In the genomic region with DNA sequence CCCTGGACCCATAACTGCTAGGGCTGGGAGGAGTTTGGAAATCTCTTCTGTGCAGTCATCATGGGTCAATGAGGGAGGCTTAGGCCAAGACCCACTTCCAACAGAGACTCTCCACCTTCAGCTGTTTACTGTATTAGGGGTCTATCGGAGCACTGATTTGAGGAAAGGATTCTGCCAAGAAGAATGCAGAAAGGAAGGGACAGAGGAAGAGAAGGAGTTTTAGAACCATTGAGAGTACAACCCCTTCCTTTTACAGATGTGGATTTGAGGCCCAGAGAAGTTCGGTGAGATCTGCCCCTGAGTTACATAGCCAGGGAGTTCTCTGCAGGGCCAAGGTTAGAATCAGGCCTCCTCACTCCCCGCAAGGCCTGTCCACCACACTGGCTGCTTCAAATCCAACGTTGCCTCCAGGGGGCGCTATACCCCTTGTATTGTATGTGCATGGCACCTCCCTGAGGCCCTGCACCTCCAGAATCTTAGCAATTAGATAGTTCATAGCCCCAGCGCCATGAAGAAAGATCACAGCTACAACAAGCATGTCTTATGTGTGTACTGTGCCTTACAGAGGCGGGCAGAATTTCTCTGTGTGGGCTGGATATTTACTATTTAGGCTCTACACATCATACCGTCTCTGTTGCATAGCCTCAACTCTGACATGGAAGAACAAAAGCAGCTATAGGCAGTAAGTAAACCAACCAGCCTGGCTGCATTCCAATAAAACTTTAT, we compare ENCODE assay signal across 8 cellular contexts.
DNase-seq lines count a peak whose midpoint lies in the region; ATAC-seq lines count a peak whose summit lies in the region.

No MANE protein-coding gene starts in this region.

- no peak overlapping the region for H3K4me3 Mint-ChIP-seq in natural killer cell treated with Interleukin-12 subunit alpha and Interleukin-12 subunit beta and Interleukin-15 and Interleukin-18, amount 100 ng/mL, for 72 hours
- no peak overlapping the region for H3K4me3 Mint-ChIP-seq in stimulated activated naive CD8-positive, alpha-beta T cell treated with anti-CD3 and anti-CD28 coated beads, Interleukin-15, amount 100 ng/mL, for 72 hours

- H3K27me3 Mint-ChIP-seq in natural killer cell treated with Interleukin-12 subunit alpha and Interleukin-12 subunit beta and Interleukin-15 and Interleukin-18, amount 100 ng/mL, for 72 hours = peaks cover 6 to 10% of the 10 kb centered on the region in 2 donors
- peaks cover 11% of the 10 kb centered on the region for H3K27me3 Mint-ChIP-seq in stimulated activated naive CD8-positive, alpha-beta T cell treated with anti-CD3 and anti-CD28 coated beads, Interleukin-15, amount 100 ng/mL, for 72 hours

- H3K4me1 Mint-ChIP-seq in natural killer cell treated with Interleukin-12 subunit alpha and Interleukin-12 subunit beta and Interleukin-15 and Interleukin-18, amount 100 ng/mL, for 72 hours (ENCODE audit: low read depth in 2 of 2) = no peaks in the 10 kb centered on the region
- H3K4me1 Mint-ChIP-seq in stimulated activated naive CD8-positive, alpha-beta T cell treated with anti-CD3 and anti-CD28 coated beads, Interleukin-15, amount 100 ng/mL, for 72 hours = no peaks in the 10 kb centered on the region

- H3K9me3 Mint-ChIP-seq in natural killer cell treated with Interleukin-12 subunit alpha and Interleukin-12 subunit beta and Interleukin-15 and Interleukin-18, amount 100 ng/mL, for 72 hours = no peaks in the 10 kb centered on the region
- H3K9me3 Mint-ChIP-seq in stimulated activated naive CD8-positive, alpha-beta T cell treated with anti-CD3 and anti-CD28 coated beads, Interleukin-15, amount 100 ng/mL, for 72 hours = no peaks in the 10 kb centered on the region

- no peaks in the 10 kb centered on the region for H3K36me3 Mint-ChIP-seq in natural killer cell treated with Interleukin-12 subunit alpha and Interleukin-12 subunit beta and Interleukin-15 and Interleukin-18, amount 100 ng/mL, for 72 hours

- DNase-seq in CMK (ENCODE audit: low read depth) (peak; percentile 37), NOMO-1 treated with DMSO at 0.1 percent for 48 hours (lab: John Stamatoyannopoulos, UW; ENCODE audit: unreplicated experiment) (peak; percentile 94)
- DNase-seq in activated CD8-positive, alpha-beta memory T cell treated with anti-CD3 and anti-CD28 coated beads, Interleukin-2, amount 50 U/mL, for 24 hours (ENCODE audit: extremely low read depth) = peak; percentile 49
- peak; percentile 65 for DNase-seq in natural killer cell treated with Interleukin-12 subunit alpha and Interleukin-12 subunit beta and Interleukin-15 and Interleukin-18, amount 100 ng/mL, for 72 hours (ENCODE audit: low spot score)
- peak; percentile 67 to 68 for DNase-seq in stimulated activated naive CD8-positive, alpha-beta T cell treated with anti-CD3 and anti-CD28 coated beads, Interleukin-15, amount 100 ng/mL, for 72 hours

- no peak overlapping the region for H3K27ac Mint-ChIP-seq in natural killer cell treated with Interleukin-12 subunit alpha and Interleukin-12 subunit beta and Interleukin-15 and Interleukin-18, amount 100 ng/mL, for 72 hours
- no peak overlapping the region for H3K27ac Mint-ChIP-seq in stimulated activated naive CD8-positive, alpha-beta T cell treated with anti-CD3 and anti-CD28 coated beads, Interleukin-15, amount 100 ng/mL, for 72 hours

- ATAC-seq in GM19351 (IDR thresholded peaks at IDR 0.05; ENCODE audit: unreplicated experiment) (peak; percentile 98), HG03457 (IDR thresholded peaks at IDR 0.05; ENCODE audit: unreplicated experiment) (peak; percentile 82), esophagus mucosa (peak; percentile 96)
- peak; percentile 44 to 58 for ATAC-seq in natural killer cell treated with Interleukin-12 subunit alpha and Interleukin-12 subunit beta and Interleukin-15 and Interleukin-18, amount 100 ng/mL, for 72 hours
- ATAC-seq in stimulated activated naive CD8-positive, alpha-beta T cell treated with anti-CD3 and anti-CD28 coated beads, Interleukin-15, amount 100 ng/mL, for 72 hours = peak; percentile 89

Comparison
In these comparisons a context has a peak if more than half of its experiments do, and no peak if none do; other contexts are left out.
1. Peak in every context shown above with its lines: DNase-seq and ATAC-seq.
2. DNase-seq: peak in every context shown above with its lines; median percentile 94 in NOMO-1 treated with DMSO at 0.1 percent for 48 hours; 68 in stimulated activated naive CD8-positive, alpha-beta T cell treated with anti-CD3 and anti-CD28 coated beads, Interleukin-15, amount 100 ng/mL, for 72 hours; 65 in natural killer cell treated with Interleukin-12 subunit alpha and Interleukin-12 subunit beta and Interleukin-15 and Interleukin-18, amount 100 ng/mL, for 72 hours; 49 in activated CD8-positive, alpha-beta memory T cell treated with anti-CD3 and anti-CD28 coated beads, Interleukin-2, amount 50 U/mL, for 24 hours; 37 in CMK.